Comparison of ENCODE assay signal across 19 cellular contexts in genomic region chr14:56902413-56902812, GRCh38.
DNase-seq lines count a peak whose midpoint lies in the region; ATAC-seq and TF ChIP-seq lines count a peak whose summit lies in the region.
"Had no signal": no experiment of that assay in that cellular context is flagged by ENCODE, and none has a peak within 500 bp of the region (broad histone marks: within the 10 kb centered on the region; RNA-seq: fewer than 3 reads in every experiment).

No MANE protein-coding gene starts in this region.

- H3K9me3 ChIP-seq in HAP-1: no peaks in the 10 kb centered on the region
- H3K9me3 ChIP-seq: A549, Peyer's patch, SJCRH30 had no signal

- peaks cover 82% of the 10 kb centered on the region for H3K4me1 ChIP-seq in HAP-1
- H3K4me1 ChIP-seq: A549, Peyer's patch, SJCRH30 had no signal

- no peak overlapping the region for H3K4me3 ChIP-seq in HAP-1
- H3K4me3 ChIP-seq: A549, Peyer's patch, SJCRH30 had no signal

- TF ChIP-seq CTCF in brain (conservative IDR thresholded peaks at IDR 0.05): no peak

- peak; percentile 88 to 100 for DNase-seq in HAP-1 (ENCODE audit: low spot score in 2 of 2)
- DNase-seq in NCI-H526 (lab: John Stamatoyannopoulos, UW): peak; percentile 46 to 49
- peak; percentile 20 for DNase-seq in left kidney (ENCODE audit: low read depth, low spot score)
- DNase-seq in NCI-H128 (lab: John Stamatoyannopoulos, UW; ENCODE audit: unreplicated experiment): no peak
- DNase-seq: DMS53, GDM1, KG1, NCI-H1092 treated with DMSO at 0.1 percent for 48 hours, NCI-H2029 treated with DMSO at 0.1 percent for 48 hours, NCI-H446, NCI-H774, Peyer's patch, SJCRH30 had no signal

- H3K27me3 Mint-ChIP-seq in brain: peaks cover 13% of the 10 kb centered on the region
- H3K27me3 Mint-ChIP-seq in activated T-helper 17 cell treated with anti-CD3 and anti-CD28 coated beads, Interleukin-2, amount 50 U/mL, for 72 hours: peaks cover 13% of the 10 kb centered on the region

- H3K4me3 Mint-ChIP-seq in brain: peak overlapping the region in 4 of 5 experiments; percentile 0 to 59 (median 27)
- H3K4me3 Mint-ChIP-seq in activated T-helper 17 cell treated with anti-CD3 and anti-CD28 coated beads, Interleukin-2, amount 50 U/mL, for 72 hours: no peak overlapping the region
- H3K4me3 Mint-ChIP-seq: B cell had no signal

- H3K36me3 ChIP-seq in HAP-1 (replicated peaks): no peaks in the 10 kb centered on the region
- H3K36me3 ChIP-seq: Peyer's patch, SJCRH30 had no signal

- H3K9me3 Mint-ChIP-seq in brain: peaks cover 0 to 8% (median 0%) of the 10 kb centered on the region in 5 experiments
- no peaks in the 10 kb centered on the region for H3K9me3 Mint-ChIP-seq in activated T-helper 17 cell treated with anti-CD3 and anti-CD28 coated beads, Interleukin-2, amount 50 U/mL, for 72 hours

- peaks cover 77% of the 10 kb centered on the region for H3K4me1 Mint-ChIP-seq in brain
- H3K4me1 Mint-ChIP-seq in activated T-helper 17 cell treated with anti-CD3 and anti-CD28 coated beads, Interleukin-2, amount 50 U/mL, for 72 hours: no peaks in the 10 kb centered on the region
- H3K4me1 Mint-ChIP-seq: B cell had no signal

- H3K36me3 Mint-ChIP-seq in brain: no peaks in the 10 kb centered on the region
- no peaks in the 10 kb centered on the region for H3K36me3 Mint-ChIP-seq in activated T-helper 17 cell treated with anti-CD3 and anti-CD28 coated beads, Interleukin-2, amount 50 U/mL, for 72 hours (ENCODE audit: low read depth)

- no peaks in the 10 kb centered on the region for H3K27me3 ChIP-seq in HAP-1 (ENCODE audit: low read depth)
- H3K27me3 ChIP-seq: Peyer's patch, SJCRH30 had no signal

- in situ Hi-C loops in HAP-1 (cut with MboI; ENCODE audit: low sequenced_read_pairs): no loop called here

- H3K27ac Mint-ChIP-seq in brain: peak overlapping the region; percentile 16 to 93 (median 84)
- no peak overlapping the region for H3K27ac Mint-ChIP-seq in activated T-helper 17 cell treated with anti-CD3 and anti-CD28 coated beads, Interleukin-2, amount 50 U/mL, for 72 hours
- H3K27ac Mint-ChIP-seq: B cell had no signal

- no peak for ATAC-seq in activated T-helper 17 cell treated with anti-CD3 and anti-CD28 coated beads, Interleukin-2, amount 50 U/mL, for 72 hours (replicated peaks)
- no peak for ATAC-seq in HG02840 (IDR thresholded peaks at IDR 0.05; ENCODE audit: low FRiP score, unreplicated experiment)
- ATAC-seq in HG03565 (IDR thresholded peaks at IDR 0.05; ENCODE audit: unreplicated experiment): no peak
- ATAC-seq: A549 had no signal
